9 cellular contexts compared by ENCODE assay signal in genomic region chr7:27745064-27745583, GRCh38. TPM values are rescaled to one million over a fixed set of nuclear protein-coding genes. Genes with fewer than 3 reads are reported as not detected.
DNase-seq lines count a peak whose midpoint lies in the region; ATAC-seq, FAIRE-seq and TF ChIP-seq lines count a peak whose summit lies in the region.
"Had no signal": no experiment of that assay in that cellular context is flagged by ENCODE, and none has a peak within 500 bp of the region (broad histone marks: within the 10 kb centered on the region; RNA-seq: fewer than 3 reads in every experiment).

No MANE protein-coding gene starts in this region.

- SMC1A ChIA-PET in GM12878 (lab: Charles Lee; ENCODE audit: uncharacterized antibody, unreplicated experiment), result interaction anchor here (0.9 to 3.6 kb wide), 8 partner anchors 9 to 176 kb away, joined by 3 to 33 read pairs (median 3); no protein-coding TSS in a partner anchor

- TF ChIP-seq EP300 in GM12878 (IDR thresholded peaks at IDR 0.05; ENCODE audit: borderline replicate concordance in 1 of 2, control insufficient read depth in 1 of 2, low read depth in 2 of 2, low read length in 2 of 2), result no peak

- no peak overlapping the region for H3K4me3 Mint-ChIP-seq in activated CD8-positive, alpha-beta memory T cell treated with anti-CD3 and anti-CD28 coated beads, Interleukin-2, amount 10 ng/mL, durations not matched to agents 7 days and 5 days

- CTCF ChIA-PET in AG04450 (lab: Charles Lee) (interaction anchor here (0.6 to 2.4 kb wide), 23 partner anchors 9 to 550 kb away, joined by 3 to 19 read pairs (median 4); no protein-coding TSS in a partner anchor), GM12878 (lab: Yijun Ruan, JAX) (interaction anchor here (0.9 to 2.6 kb wide), 16 partner anchors 10 to 549 kb away, joined by 3 to 32 read pairs (median 4); partner anchors contain the start of gene HIBADH)
- CTCF ChIA-PET in activated CD8-positive, alpha-beta memory T cell treated with anti-CD3 and anti-CD28 coated beads, Interleukin-2, amount 10 ng/mL, durations not matched to agents 7 days and 5 days (lab: Charles Lee), result interaction anchor here (1.0 to 1.5 kb wide), 5 partner anchors 15 to 175 kb away, joined by 3 to 5 read pairs (median 3); no protein-coding TSS in a partner anchor

- H3K4me3 ChIP-seq in AG04450 (ENCODE audit: low read depth, low read length) (peak overlapping the region; percentile 21; the same call in 1 of the 2 replicates), GM12878 (no peak overlapping the region)

- POLR2A ChIA-PET in AG04450 (lab: Yijun Ruan, JAX) (interaction anchor here (1.2 kb wide), 1 partner anchor 83 kb away, joined by 3 read pairs; the partner anchor contains the start of gene HIBADH), GM12878 (lab: Charles Lee) (interaction anchor here (1.1 kb wide), 1 partner anchor 29 kb away, joined by 6 read pairs; no protein-coding TSS in a partner anchor)

- no TSS peak for BruUV-seq in GM12878 (replicated peaks; lab: Mats Ljungman, UMichigan)

- no peak overlapping the region for H2AFZ ChIP-seq in GM12878 (ENCODE audit: control insufficient read depth, low read depth, low read length)

- no peaks in the 10 kb centered on the region for H3K27me3 Mint-ChIP-seq in activated CD8-positive, alpha-beta memory T cell treated with anti-CD3 and anti-CD28 coated beads, Interleukin-2, amount 10 ng/mL, durations not matched to agents 7 days and 5 days
- H3K27me3 Mint-ChIP-seq: naive thymus-derived CD4-positive, alpha-beta T cell had no signal

- no peaks in the 10 kb centered on the region for H3K9me3 Mint-ChIP-seq in activated CD8-positive, alpha-beta memory T cell treated with anti-CD3 and anti-CD28 coated beads, Interleukin-2, amount 10 ng/mL, durations not matched to agents 7 days and 5 days (ENCODE audit: low read depth)
- H3K9me3 Mint-ChIP-seq: naive thymus-derived CD4-positive, alpha-beta T cell had no signal

- peak; percentile 56 for FAIRE-seq in GM12878 (lab: Jason Lieb, UNC)

- no peaks in the 10 kb centered on the region for H4K20me1 ChIP-seq in GM12878 (ENCODE audit: control insufficient read depth, insufficient read depth)

- intact Hi-C loops in GM12878 (cut with micrococcal nuclease; ENCODE audit: unreplicated experiment), result no loop called here

- no peaks in the 10 kb centered on the region for H3K4me1 ChIP-seq in GM12878 (ENCODE audit: control insufficient read depth, insufficient read depth, low read length)

- peak overlapping the region; percentile 79 for H3K27ac ChIP-seq in AG04450 (ENCODE audit: low read depth, low read length)
- no peak overlapping the region for H3K27ac ChIP-seq in GM12878 (ENCODE audit: control insufficient read depth, insufficient read depth)

- peak overlapping the region; percentile 56 for H3K4me2 ChIP-seq in GM12878 (ENCODE audit: control insufficient read depth, insufficient read depth)

- H3K9me3 ChIP-seq in AG04450 (ENCODE audit: control insufficient read depth, insufficient read depth, low read length), result peaks cover 4% of the 10 kb centered on the region; the same call in 1 of the 2 replicates
- no peaks in the 10 kb centered on the region for H3K9me3 ChIP-seq in GM12878 (replicated peaks; ENCODE audit: control insufficient read depth, insufficient read depth, low read length)

- WGBS in GM12878 (ENCODE audit: insufficient coverage, insufficient replicate concordance, low lambda C conversion rate, missing lambda C conversion rate), result 97% methylated on average over 2 of the region's 2 CpGs

- DNase-seq in AG04450 (ENCODE audit: low read depth, low spot score) (peak; percentile 51), GM04503 (ENCODE audit: low read depth) (peak; percentile 42), NCI-H1694 (lab: John Stamatoyannopoulos, UW) (peak; percentile 61), GM12878 (ENCODE audit: low read depth, low spot score) (no peak), left lobe of liver (ENCODE audit: low spot score) (no peak)
- no peak for DNase-seq in activated CD8-positive, alpha-beta memory T cell treated with anti-CD3 and anti-CD28 coated beads, Interleukin-2, amount 10 ng/mL, durations not matched to agents 7 days and 5 days

- peaks cover 44% of the 10 kb centered on the region for H3K79me2 ChIP-seq in GM12878 (ENCODE audit: control insufficient read depth, insufficient read depth, low read length)

- peak; percentile 21; the same call in 2 of the 3 replicates for ATAC-seq in GM12878
- peak; percentile 45 for ATAC-seq in left lobe of liver
- ATAC-seq in HG03175 (IDR thresholded peaks at IDR 0.05; ENCODE audit: unreplicated experiment), result no peak
- no peak for ATAC-seq in activated CD8-positive, alpha-beta memory T cell treated with anti-CD3 and anti-CD28 coated beads, Interleukin-2, amount 10 ng/mL, durations not matched to agents 7 days and 5 days
- no peak for ATAC-seq in GM21723 (IDR thresholded peaks at IDR 0.05; ENCODE audit: unreplicated experiment)
- ATAC-seq: naive thymus-derived CD4-positive, alpha-beta T cell had no signal

- TF ChIP-seq CTCF in AG04450 (IDR thresholded peaks at IDR 0.05; ENCODE audit: low read depth, low read length) (peak; percentile 80), GM12878 (IDR thresholded peaks at IDR 0.05 in 2 of 3, conservative IDR thresholded peaks at IDR 0.05 in 1 of 3; ENCODE audit: control insufficient read depth in 2 of 3, extremely low read depth in 1 of 3, insufficient read depth in 1 of 3, low read depth in 3 of 3, low read length in 3 of 3) (peak; percentile 46 to 64 (median 55); a peak in 5 of 6 replicates)

- TF ChIP-seq RAD21 in GM12878 (IDR thresholded peaks at IDR 0.05; ENCODE audit: insufficient read depth, low read depth, low read length), result peak; percentile 58

- peaks cover 2 to 6% of the 10 kb centered on the region in 2 experiments for H3K36me3 ChIP-seq in GM12878 (ENCODE audit: control insufficient read depth in 2 of 2, insufficient read depth in 2 of 2, low read length in 1 of 2)

- peaks cover 45% of the 10 kb centered on the region for H3K4me1 Mint-ChIP-seq in activated CD8-positive, alpha-beta memory T cell treated with anti-CD3 and anti-CD28 coated beads, Interleukin-2, amount 10 ng/mL, durations not matched to agents 7 days and 5 days

- TF ChIP-seq POLR2A in GM12878 (IDR thresholded peaks at IDR 0.05; ENCODE audit: low read depth, low read length), result no peak

- no peaks in the 10 kb centered on the region for H3K27me3 ChIP-seq in AG04450 (ENCODE audit: control insufficient read depth, insufficient read depth, low read length)
- no peaks in the 10 kb centered on the region for H3K27me3 ChIP-seq in GM12878 (replicated peaks in 1 of 2; ENCODE audit: control insufficient read depth in 2 of 2, insufficient read depth in 2 of 2, low read length in 1 of 2)

- H3K27ac Mint-ChIP-seq in activated CD8-positive, alpha-beta memory T cell treated with anti-CD3 and anti-CD28 coated beads, Interleukin-2, amount 10 ng/mL, durations not matched to agents 7 days and 5 days, result no peak overlapping the region
- H3K27ac Mint-ChIP-seq: naive thymus-derived CD4-positive, alpha-beta T cell had no signal

- no peak overlapping the region for H3K9ac ChIP-seq in GM12878 (ENCODE audit: control insufficient read depth, insufficient read depth, low read length)

- in situ Hi-C loops in GM12878 (cut with MboI), result no loop called here

- RAD21 ChIA-PET in GM12878 (lab: Charles Lee; ENCODE audit: unreplicated experiment), result interaction anchor here (0.6 to 2.4 kb wide), 7 partner anchors 19 to 549 kb away, joined by 3 to 15 read pairs (median 4); no protein-coding TSS in a partner anchor

- H3K36me3 Mint-ChIP-seq in activated CD8-positive, alpha-beta memory T cell treated with anti-CD3 and anti-CD28 coated beads, Interleukin-2, amount 10 ng/mL, durations not matched to agents 7 days and 5 days, result peaks cover 25% of the 10 kb centered on the region

TF ChIP-seq in GM12878, 131 proteins besides CTCF, POLR2A, EP300 and RAD21 (continues in another document):
- no peak for TF ChIP-seq SRF (IDR thresholded peaks at IDR 0.05; ENCODE audit: low read depth in 2 of 2, low read length in 2 of 2)
- peak; percentile 41; the same call in 1 of the 3 replicates for TF ChIP-seq POU2F2 (IDR thresholded peaks at IDR 0.05; ENCODE audit: borderline replicate concordance, low read depth, low read length)
- TF ChIP-seq SMC3 (IDR thresholded peaks at IDR 0.05; ENCODE audit: borderline replicate concordance, low read length), result peak; percentile 55

RNA-seq across cellular contexts. Expression of gene TAX1BP1, which starts 5.2 kb away (rescaled TPM):
- 91.1 and 116 TPM in 2 replicates for polyA plus RNA-seq in AG04450 (2011; rRNA removed)
- 110 and 125 TPM in 2 replicates for polyA minus RNA-seq in AG04450 (2011; rRNA and poly(A)+ RNA removed)
- total RNA-seq in GM12878 (2013; cell fraction: nucleolus; rRNA removed), result 61.6 and 78.6 TPM in 2 replicates
- total RNA-seq in GM12878 (2014; rRNA removed), result 30.8 and 37.1 TPM in 2 replicates
- total RNA-seq in GM12878 (2014; rRNA removed; fragmentation: Illumina TruSeq; extraction: Trizol), result 51.1 and 52.2 TPM in 2 replicates
- 40.1 and 41.1 TPM in 2 replicates for total RNA-seq in GM12878 (2021)
- 49.7 TPM for polyA plus RNA-seq in GM12878 (2011; ENCODE audit: low read depth)
- polyA plus RNA-seq in GM12878 (2011; rRNA removed), result 105 and 126 TPM in 2 replicates
- 34.0 and 65.7 TPM in 2 replicates for polyA plus RNA-seq in GM12878 (2011; cell fraction: cytosol; rRNA removed)
- polyA plus RNA-seq in GM12878 (2011; cell fraction: nucleus; rRNA removed), result 24.4 and 28.5 TPM in 2 replicates
- polyA plus RNA-seq in GM12878 (2012), result 41.8 and 57.4 TPM in 2 replicates
- polyA plus RNA-seq in GM12878 (2014; fragmentation: Illumina TruSeq; extraction: Trizol), result 62.2 and 77.2 TPM in 2 replicates
- polyA plus RNA-seq in GM12878 (2014; fragmentation: Nextera tagmentation; extraction: Ambion mirVana), result 10 to 100 TPM; 52.9 to 88.4 TPM
- 28.7 and 34.3 TPM in 2 replicates for polyA plus RNA-seq in GM12878 (2014; rRNA removed)
- polyA plus RNA-seq in GM12878 (2016; fragmentation: Nextera tagmentation; extraction: Ambion mirVana), result 10 to 100 TPM; 49.7 to 53.6 TPM
- polyA minus RNA-seq in GM12878 (2011; rRNA and poly(A)+ RNA removed), result 78.2 and 151 TPM in 2 replicates
- polyA minus RNA-seq in GM12878 (2011; cell fraction: cytosol; rRNA and poly(A)+ RNA removed), result 17.0 and 20.4 TPM in 2 replicates
- polyA minus RNA-seq in GM12878 (2011; cell fraction: nucleus; rRNA and poly(A)+ RNA removed), result 89.5 and 123 TPM in 2 replicates
- total RNA-seq in left lobe of liver, result 32.4 TPM
- total RNA-seq in activated CD8-positive, alpha-beta memory T cell treated with anti-CD3 and anti-CD28 coated beads, Interleukin-2, amount 10 ng/mL, durations not matched to agents 7 days and 5 days, result 10 to 100 TPM; 61.6 to 70.9 TPM

Comparison
In these comparisons a context has a peak if more than half of its experiments do, and no peak if none do; other contexts are left out.
1. DNase-seq: peak in AG04450 (single experiment), GM04503 (single experiment) and NCI-H1694 (single experiment); none in GM12878 (single experiment), left lobe of liver (single experiment) and activated CD8-positive, alpha-beta memory T cell treated with anti-CD3 and anti-CD28 coated beads, Interleukin-2, amount 10 ng/mL, durations not matched to agents 7 days and 5 days (single experiment).
2. ATAC-seq: peak in GM12878 (single experiment) and left lobe of liver (single experiment); none in HG03175 (single experiment), activated CD8-positive, alpha-beta memory T cell treated with anti-CD3 and anti-CD28 coated beads, Interleukin-2, amount 10 ng/mL, durations not matched to agents 7 days and 5 days (single experiment) and GM21723 (single experiment).